ENCODE assay signal across 33 cellular contexts in genomic region chr1:84096121-84096635, GRCh38.
"Had no signal": no experiment of that assay in that cellular context is flagged by ENCODE, and none has a peak within 500 bp of the region (broad histone marks: within the 10 kb centered on the region; RNA-seq: fewer than 3 reads in every experiment).

No MANE protein-coding gene starts in this region.

- H3K4me3 Mint-ChIP-seq: activated CD4-positive, alpha-beta memory T cell treated with anti-CD3 and anti-CD28 coated beads, Interleukin-2, amount 10 ng/mL, durations not matched to agents 7 days and 5 days; activated CD4-positive, alpha-beta T cell treated with anti-CD3 and anti-CD28 coated beads, Interleukin-2, amount 10 ng/mL, durations not matched to agents 7 days and 5 days; activated naive CD4-positive, alpha-beta T cell treated with anti-CD3 and anti-CD28 coated beads, Interleukin-2, amount 50 U/mL, for 24 hours; activated naive CD8-positive, alpha-beta T cell treated with anti-CD3 and anti-CD28 coated beads, Interleukin-2, amount 50 U/mL, for 24 hours; activated T-cell treated with anti-CD3 and anti-CD28 coated beads, Interleukin-2, amount 50 U/mL, for 24 hours; dendritic cell treated with granulocyte-macrophage colony-stimulating factor and Interleukin-4, amounts not matched to agents 40 ng/mL and 50 ng/mL, for 4 days; endodermal cell; immature natural killer cell; nephron; stimulated activated memory B cell treated with anti-CD40 and anti-IgM and Interleukin-4, amounts not matched to agents 10 μg/mL and 1 μg/mL and 100 μg/mL, for 72 hours; stimulated activated naive CD8-positive, alpha-beta T cell treated with anti-CD3 and anti-CD28 coated beads, Interleukin-15, amount 100 ng/mL, for 72 hours; T-helper 17 cell had no signal

- H3K27ac ChIP-seq: brain microvascular endothelial cell, left ventricle myocardium inferior, upper lobe of right lung had no signal

- DNase-seq: activated CD4-positive, alpha-beta memory T cell treated with anti-CD3 and anti-CD28 coated beads, Interleukin-2, amount 10 ng/mL, durations not matched to agents 7 days and 5 days; activated CD4-positive, alpha-beta T cell treated with anti-CD3 and anti-CD28 coated beads, Interleukin-2, amount 10 ng/mL, durations not matched to agents 7 days and 5 days; activated CD4-positive, CD25-positive, alpha-beta regulatory T cell treated with anti-CD3 and anti-CD28 coated beads, Interleukin-2, amount 50 U/mL, for 72 hours; activated CD8-positive, alpha-beta memory T cell treated with anti-CD3 and anti-CD28 coated beads, Interleukin-2, amount 50 U/mL, for 48 hours; activated gamma-delta T cell treated with Interleukin-2 at 50 U/mL for 16 hours; activated naive CD8-positive, alpha-beta T cell treated with anti-CD3 and anti-CD28 coated beads, Interleukin-2, amount 50 U/mL, for 24 hours; activated T-cell treated with anti-CD3 and anti-CD28 coated beads, Interleukin-2, amount 50 U/mL, for 24 hours; anterior cingulate cortex; brain microvascular endothelial cell; endodermal cell; foreskin fibroblast; head of caudate nucleus; hippocampal formation; immature natural killer cell; left ventricle myocardium inferior; retina; small intestine; stimulated activated CD4-positive, alpha-beta T cell treated with anti-CD3 and anti-CD28 coated beads, Interleukin-1b, Interleukin-23, amount 100 ng/mL, for 48 hours; stimulated activated CD4-positive, alpha-beta T cell treated with anti-CD3 and anti-CD28 coated beads, Interleukin-4, amount 100 ng/mL, for 4 hours; stimulated activated CD8-positive, alpha-beta memory T cell treated with anti-CD3 and anti-CD28 coated beads, Interleukin-4, amount 100 ng/mL, for 48 hours; stimulated activated naive CD8-positive, alpha-beta T cell treated with anti-CD3 and anti-CD28 coated beads, Interleukin-15, amount 100 ng/mL, for 72 hours; substantia nigra; T-helper 17 cell; T1000; upper lobe of right lung had no signal

- H3K27me3 Mint-ChIP-seq: activated CD4-positive, alpha-beta memory T cell treated with anti-CD3 and anti-CD28 coated beads, Interleukin-2, amount 10 ng/mL, durations not matched to agents 7 days and 5 days; activated CD4-positive, alpha-beta T cell treated with anti-CD3 and anti-CD28 coated beads, Interleukin-2, amount 10 ng/mL, durations not matched to agents 7 days and 5 days; activated naive CD4-positive, alpha-beta T cell treated with anti-CD3 and anti-CD28 coated beads, Interleukin-2, amount 50 U/mL, for 24 hours; activated naive CD8-positive, alpha-beta T cell treated with anti-CD3 and anti-CD28 coated beads, Interleukin-2, amount 50 U/mL, for 24 hours; activated T-cell treated with anti-CD3 and anti-CD28 coated beads, Interleukin-2, amount 50 U/mL, for 24 hours; dendritic cell treated with granulocyte-macrophage colony-stimulating factor and Interleukin-4, amounts not matched to agents 40 ng/mL and 50 ng/mL, for 4 days; progenitor cell of endocrine pancreas; stimulated activated memory B cell treated with anti-CD40 and anti-IgM and Interleukin-4, amounts not matched to agents 10 μg/mL and 1 μg/mL and 100 μg/mL, for 72 hours; stimulated activated naive CD8-positive, alpha-beta T cell treated with anti-CD3 and anti-CD28 coated beads, Interleukin-15, amount 100 ng/mL, for 72 hours; T-helper 17 cell had no signal

- H3K9me3 ChIP-seq: left ventricle myocardium inferior, upper lobe of right lung had no signal

- H3K36me3 ChIP-seq: brain microvascular endothelial cell, left ventricle myocardium inferior, upper lobe of right lung had no signal

- H3K4me3 ChIP-seq: left ventricle myocardium inferior, lung, upper lobe of right lung had no signal

- H3K4me1 Mint-ChIP-seq: nephron had no signal

- H3K9me3 Mint-ChIP-seq: activated CD4-positive, alpha-beta memory T cell treated with anti-CD3 and anti-CD28 coated beads, Interleukin-2, amount 10 ng/mL, durations not matched to agents 7 days and 5 days; activated naive CD4-positive, alpha-beta T cell treated with anti-CD3 and anti-CD28 coated beads, Interleukin-2, amount 50 U/mL, for 24 hours; activated naive CD8-positive, alpha-beta T cell treated with anti-CD3 and anti-CD28 coated beads, Interleukin-2, amount 50 U/mL, for 24 hours; dendritic cell treated with granulocyte-macrophage colony-stimulating factor and Interleukin-4, amounts not matched to agents 40 ng/mL and 50 ng/mL, for 4 days; immature natural killer cell; stimulated activated memory B cell treated with anti-CD40 and anti-IgM and Interleukin-4, amounts not matched to agents 10 μg/mL and 1 μg/mL and 100 μg/mL, for 72 hours; stimulated activated naive CD8-positive, alpha-beta T cell treated with anti-CD3 and anti-CD28 coated beads, Interleukin-15, amount 100 ng/mL, for 72 hours had no signal

- H3K27me3 ChIP-seq: brain microvascular endothelial cell, upper lobe of right lung had no signal

- H3K4me1 ChIP-seq: left ventricle myocardium inferior, upper lobe of right lung had no signal

- ATAC-seq: activated naive CD8-positive, alpha-beta T cell treated with anti-CD3 and anti-CD28 coated beads, Interleukin-2, amount 50 U/mL, for 24 hours; esophagus mucosa; sciatic nerve; stimulated activated memory B cell treated with anti-CD40 and anti-IgM and Interleukin-4, amounts not matched to agents 10 μg/mL and 1 μg/mL and 100 μg/mL, for 72 hours; stimulated activated naive CD8-positive, alpha-beta T cell treated with anti-CD3 and anti-CD28 coated beads, Interleukin-15, amount 100 ng/mL, for 72 hours; T-helper 17 cell; upper lobe of right lung had no signal

- H3K27ac Mint-ChIP-seq: activated CD4-positive, alpha-beta memory T cell treated with anti-CD3 and anti-CD28 coated beads, Interleukin-2, amount 10 ng/mL, durations not matched to agents 7 days and 5 days; activated CD4-positive, alpha-beta T cell treated with anti-CD3 and anti-CD28 coated beads, Interleukin-2, amount 10 ng/mL, durations not matched to agents 7 days and 5 days; activated naive CD4-positive, alpha-beta T cell treated with anti-CD3 and anti-CD28 coated beads, Interleukin-2, amount 50 U/mL, for 24 hours; activated naive CD8-positive, alpha-beta T cell treated with anti-CD3 and anti-CD28 coated beads, Interleukin-2, amount 50 U/mL, for 24 hours; activated T-cell treated with anti-CD3 and anti-CD28 coated beads, Interleukin-2, amount 50 U/mL, for 24 hours; dendritic cell treated with granulocyte-macrophage colony-stimulating factor and Interleukin-4, amounts not matched to agents 40 ng/mL and 50 ng/mL, for 4 days; endodermal cell; immature natural killer cell; nephron; progenitor cell of endocrine pancreas; stimulated activated memory B cell treated with anti-CD40 and anti-IgM and Interleukin-4, amounts not matched to agents 10 μg/mL and 1 μg/mL and 100 μg/mL, for 72 hours; stimulated activated naive CD8-positive, alpha-beta T cell treated with anti-CD3 and anti-CD28 coated beads, Interleukin-15, amount 100 ng/mL, for 72 hours; T-helper 17 cell had no signal
